In the genomic region with DNA sequence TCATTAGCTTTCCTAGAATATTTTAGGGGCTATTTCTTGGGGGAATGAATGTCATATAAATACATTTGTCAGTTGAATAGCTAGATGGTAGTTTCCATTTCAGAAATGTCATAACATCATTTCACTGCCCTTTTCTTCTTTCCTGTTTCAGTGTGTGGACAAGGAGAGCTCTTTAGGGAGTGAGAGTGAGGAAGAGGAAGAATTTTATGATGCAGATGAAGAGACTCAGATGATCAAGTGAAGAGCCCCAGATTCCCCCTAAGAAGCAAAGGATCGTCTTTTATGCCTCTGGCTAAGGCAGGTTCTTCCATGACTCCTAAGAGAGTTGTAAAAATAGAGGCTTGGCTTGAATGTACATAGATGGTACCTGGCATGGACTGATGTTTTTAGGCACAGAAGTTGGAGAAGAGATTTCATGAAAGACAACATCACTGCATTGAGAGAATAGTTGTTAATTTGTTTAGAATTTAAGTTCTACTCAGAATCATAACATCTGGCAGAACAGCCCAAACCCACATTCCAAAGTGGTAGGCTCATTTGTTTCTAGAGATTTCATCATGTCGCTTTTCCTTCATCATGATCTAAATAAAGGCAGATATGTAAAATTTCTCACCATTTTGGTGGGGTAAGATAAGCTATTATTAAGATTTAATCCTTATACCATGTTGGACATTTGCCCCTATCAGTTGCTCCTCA, we compare ENCODE assay signal across 1 cellular context.
A peak's percentile ranks its signal among the peaks of the same experiment; 100 is the strongest.
TF ChIP-seq lines count a peak whose summit lies in the region.

No MANE protein-coding gene starts in this region.

TF ChIP-seq in IMR-90, 13 proteins besides CTCF, POLR2A, EP300 and RAD21:
- peak; percentile 38; the same call in 1 of the 2 replicates for TF ChIP-seq CEBPB (IDR thresholded peaks at IDR 0.05; ENCODE audit: low read depth, low read length)
- no peak for TF ChIP-seq MAZ (IDR thresholded peaks at IDR 0.05; ENCODE audit: borderline replicate concordance, low read depth, low read length)
